Comparison of ENCODE assay signal across 34 cellular contexts in genomic region chr5:153779852-153780251, GRCh38.
"Had no signal": no experiment of that assay in that cellular context is flagged by ENCODE, and none has a peak within 500 bp of the region (broad histone marks: within the 10 kb centered on the region; RNA-seq: fewer than 3 reads in every experiment).

No MANE protein-coding gene starts in this region.

- H3K9me3 Mint-ChIP-seq: activated B cell treated with CpG ODN at 0.5 μM for 24 hours; activated CD4-positive, alpha-beta memory T cell treated with anti-CD3 and anti-CD28 coated beads for 36 hours; activated CD4-positive, alpha-beta T cell treated with anti-CD3 and anti-CD28 coated beads, Interleukin-2, amount 10 ng/mL, durations not matched to agents 24 days and 14 days; activated naive CD4-positive, alpha-beta T cell treated with anti-CD3 and anti-CD28 coated beads, Interleukin-2, amount 10 ng/mL, durations not matched to agents 7 days and 5 days; activated naive CD4-positive, alpha-beta T cell treated with anti-CD3 and anti-CD28 coated beads, Interleukin-2, amount 50 U/mL, for 24 hours; activated naive CD8-positive, alpha-beta T cell treated with anti-CD3 and anti-CD28 coated beads, Interleukin-2, amount 10 ng/mL, durations not matched to agents 7 days and 5 days; activated naive CD8-positive, alpha-beta T cell treated with anti-CD3 and anti-CD28 coated beads, Interleukin-2, amount 50 U/mL, for 24 hours; activated T-cell treated with anti-CD3 and anti-CD28 coated beads, Interleukin-2, amount 50 U/mL, for 24 hours; activated T-helper 2 cell treated with anti-CD3 and anti-CD28 coated beads, Interferon-gamma antibody, Interleukin-2, Interleukin-4, amounts not matched to agents 10 μg/mL and 5 μg/mL and 100 μg/mL, durations not matched to agents 14 hours and 24 hours and 36 hours; central memory CD8-positive, alpha-beta T cell; T-helper 1 cell treated with Interleukin-12 subunit alpha and Interleukin-12 subunit beta and Interleukin-4 antibody, amounts not matched to agents 30 μg/mL and 1 μg/mL, for 36 hours; T-helper 2 cell treated with Interferon-gamma antibody and Interleukin-4, amounts not matched to agents 5 μg/mL and 100 μg/mL, for 36 hours had no signal

- DNase-seq: activated B cell treated with CpG ODN at 0.5 μM for 24 hours; activated CD4-positive, alpha-beta memory T cell treated with anti-CD3 and anti-CD28 coated beads for 36 hours; activated CD4-positive, alpha-beta T cell treated with anti-CD3 and anti-CD28 coated beads for 4 hours; activated CD4-positive, alpha-beta T cell treated with anti-CD3 and anti-CD28 coated beads, Interleukin-2, amount 10 ng/mL, durations not matched to agents 24 days and 14 days; activated CD4-positive, alpha-beta T cell treated with anti-CD3 and anti-CD28 coated beads, Interleukin-2, amount 50 U/mL, for 1 hour; activated CD4-positive, alpha-beta T cell treated with anti-CD3 and anti-CD28 coated beads, Interleukin-2, amount 50 U/mL, for 4 hours; activated CD4-positive, CD25-positive, alpha-beta regulatory T cell treated with anti-CD3 and anti-CD28 coated beads, Interleukin-2, amount 50 U/mL, for 72 hours; activated CD8-positive, alpha-beta memory T cell treated with anti-CD3 and anti-CD28 coated beads, Interleukin-2, amount 50 U/mL, for 4 hours; activated CD8-positive, alpha-beta T cell treated with anti-CD3 and anti-CD28 coated beads for 36 hours; activated effector memory CD4-positive, alpha-beta T cell treated with Interleukin-2 at 50 U/mL for 16 hours; activated gamma-delta T cell; activated naive CD4-positive, alpha-beta T cell treated with anti-CD3 and anti-CD28 coated beads, Interleukin-2, amount 10 ng/mL, durations not matched to agents 7 days and 5 days; activated naive CD4-positive, alpha-beta T cell treated with Interleukin-2 at 50 U/mL for 16 hours; activated naive CD8-positive, alpha-beta T cell treated with anti-CD3 and anti-CD28 coated beads, Interleukin-2, amount 10 ng/mL, durations not matched to agents 7 days and 5 days; activated naive CD8-positive, alpha-beta T cell treated with anti-CD3 and anti-CD28 coated beads, Interleukin-2, amount 50 U/mL, for 24 hours; activated T-cell treated with anti-CD3 and anti-CD28 coated beads for 4 hours; activated T-cell treated with anti-CD3 and anti-CD28 coated beads, Interleukin-2, amount 50 U/mL, for 24 hours; activated T-cell treated with anti-CD3 and anti-CD28 coated beads, Interleukin-2, amount 50 U/mL, for 48 hours; amygdala; anterior cingulate cortex; body of pancreas; caudate nucleus; cerebellar nuclear complex; T-helper 1 cell; T-helper 2 cell; T-helper 9 cell had no signal

- H3K4me3 Mint-ChIP-seq: activated B cell treated with CpG ODN at 0.5 μM for 24 hours; activated CD4-positive, alpha-beta memory T cell treated with anti-CD3 and anti-CD28 coated beads for 36 hours; activated CD4-positive, alpha-beta T cell treated with anti-CD3 and anti-CD28 coated beads, Interleukin-2, amount 10 ng/mL, durations not matched to agents 24 days and 14 days; activated CD8-positive, alpha-beta T cell treated with anti-CD3 and anti-CD28 coated beads for 36 hours; activated naive CD4-positive, alpha-beta T cell treated with anti-CD3 and anti-CD28 coated beads, Interleukin-2, amount 10 ng/mL, durations not matched to agents 7 days and 5 days; activated naive CD4-positive, alpha-beta T cell treated with anti-CD3 and anti-CD28 coated beads, Interleukin-2, amount 50 U/mL, for 24 hours; activated naive CD8-positive, alpha-beta T cell; activated naive CD8-positive, alpha-beta T cell treated with anti-CD3 and anti-CD28 coated beads, Interleukin-2, amount 10 ng/mL, durations not matched to agents 7 days and 5 days; activated naive CD8-positive, alpha-beta T cell treated with anti-CD3 and anti-CD28 coated beads, Interleukin-2, amount 50 U/mL, for 24 hours; activated T-cell treated with anti-CD3 and anti-CD28 coated beads, Interleukin-2, amount 50 U/mL, for 24 hours; central memory CD8-positive, alpha-beta T cell; T-helper 1 cell treated with Interleukin-12 subunit alpha and Interleukin-12 subunit beta and Interleukin-4 antibody, amounts not matched to agents 30 μg/mL and 1 μg/mL, for 36 hours; T-helper 2 cell treated with Interferon-gamma antibody and Interleukin-4, amounts not matched to agents 5 μg/mL and 100 μg/mL, for 36 hours had no signal

- H3K27ac Mint-ChIP-seq: activated B cell treated with CpG ODN at 0.5 μM for 24 hours; activated CD4-positive, alpha-beta memory T cell treated with anti-CD3 and anti-CD28 coated beads for 36 hours; activated CD4-positive, alpha-beta T cell treated with anti-CD3 and anti-CD28 coated beads, Interleukin-2, amount 10 ng/mL, durations not matched to agents 24 days and 14 days; activated CD8-positive, alpha-beta T cell treated with anti-CD3 and anti-CD28 coated beads for 36 hours; activated naive CD4-positive, alpha-beta T cell treated with anti-CD3 and anti-CD28 coated beads, Interleukin-2, amount 10 ng/mL, durations not matched to agents 7 days and 5 days; activated naive CD4-positive, alpha-beta T cell treated with anti-CD3 and anti-CD28 coated beads, Interleukin-2, amount 50 U/mL, for 24 hours; activated naive CD8-positive, alpha-beta T cell; activated naive CD8-positive, alpha-beta T cell treated with anti-CD3 and anti-CD28 coated beads, Interleukin-2, amount 10 ng/mL, durations not matched to agents 7 days and 5 days; activated naive CD8-positive, alpha-beta T cell treated with anti-CD3 and anti-CD28 coated beads, Interleukin-2, amount 50 U/mL, for 24 hours; activated T-cell treated with anti-CD3 and anti-CD28 coated beads, Interleukin-2, amount 50 U/mL, for 24 hours; activated T-helper 2 cell treated with anti-CD3 and anti-CD28 coated beads, Interferon-gamma antibody, Interleukin-2, Interleukin-4, amounts not matched to agents 10 μg/mL and 5 μg/mL and 100 μg/mL, durations not matched to agents 14 hours and 24 hours and 36 hours; T-helper 1 cell treated with Interleukin-12 subunit alpha and Interleukin-12 subunit beta and Interleukin-4 antibody, amounts not matched to agents 30 μg/mL and 1 μg/mL, for 36 hours; T-helper 2 cell treated with Interferon-gamma antibody and Interleukin-4, amounts not matched to agents 5 μg/mL and 100 μg/mL, for 36 hours had no signal

- H3K36me3 ChIP-seq: cardiac muscle cell had no signal

- H3K4me3 ChIP-seq: body of pancreas, cardiac muscle cell had no signal

- H3K27me3 Mint-ChIP-seq: activated CD4-positive, alpha-beta memory T cell treated with anti-CD3 and anti-CD28 coated beads for 36 hours; activated CD4-positive, alpha-beta T cell treated with anti-CD3 and anti-CD28 coated beads, Interleukin-2, amount 10 ng/mL, durations not matched to agents 24 days and 14 days; activated naive CD4-positive, alpha-beta T cell treated with anti-CD3 and anti-CD28 coated beads, Interleukin-2, amount 10 ng/mL, durations not matched to agents 7 days and 5 days; activated naive CD8-positive, alpha-beta T cell treated with anti-CD3 and anti-CD28 coated beads, Interleukin-2, amount 50 U/mL, for 24 hours; activated T-cell treated with anti-CD3 and anti-CD28 coated beads, Interleukin-2, amount 50 U/mL, for 24 hours had no signal

- H3K4me1 ChIP-seq: body of pancreas had no signal

- H3K9me3 ChIP-seq: body of pancreas had no signal

- H3K36me3 Mint-ChIP-seq: activated CD4-positive, alpha-beta memory T cell treated with anti-CD3 and anti-CD28 coated beads for 36 hours; activated naive CD4-positive, alpha-beta T cell treated with anti-CD3 and anti-CD28 coated beads, Interleukin-2, amount 10 ng/mL, durations not matched to agents 7 days and 5 days; activated naive CD4-positive, alpha-beta T cell treated with anti-CD3 and anti-CD28 coated beads, Interleukin-2, amount 50 U/mL, for 24 hours; activated naive CD8-positive, alpha-beta T cell; activated naive CD8-positive, alpha-beta T cell treated with anti-CD3 and anti-CD28 coated beads, Interleukin-2, amount 10 ng/mL, durations not matched to agents 7 days and 5 days had no signal

- H3K27me3 ChIP-seq: body of pancreas, cardiac muscle cell had no signal

- H3K4me1 Mint-ChIP-seq: activated B cell treated with CpG ODN at 0.5 μM for 24 hours; activated CD4-positive, alpha-beta T cell treated with anti-CD3 and anti-CD28 coated beads, Interleukin-2, amount 10 ng/mL, durations not matched to agents 24 days and 14 days; activated naive CD4-positive, alpha-beta T cell treated with anti-CD3 and anti-CD28 coated beads, Interleukin-2, amount 10 ng/mL, durations not matched to agents 7 days and 5 days; activated naive CD4-positive, alpha-beta T cell treated with anti-CD3 and anti-CD28 coated beads, Interleukin-2, amount 50 U/mL, for 24 hours; activated naive CD8-positive, alpha-beta T cell treated with anti-CD3 and anti-CD28 coated beads, Interleukin-2, amount 10 ng/mL, durations not matched to agents 7 days and 5 days; activated naive CD8-positive, alpha-beta T cell treated with anti-CD3 and anti-CD28 coated beads, Interleukin-2, amount 50 U/mL, for 24 hours; central memory CD8-positive, alpha-beta T cell had no signal

- H3K27ac ChIP-seq: body of pancreas, cardiac muscle cell, VCaP had no signal
